8 cellular contexts compared by ENCODE assay signal in genomic region chr5:160312139-160312959, GRCh38. TPM values are rescaled to one million over a fixed set of nuclear protein-coding genes. Genes with fewer than 3 reads are reported as not detected.
DNase-seq lines count a peak whose midpoint lies in the region; ATAC-seq and TF ChIP-seq lines count a peak whose summit lies in the region.

CCNJL (minus strand) TSS chr5:160312564; CDS start chr5:160311923, 641 bp downstream.

- H3K27me3 ChIP-seq in CD8-positive, alpha-beta T cell (ENCODE audit: insufficient read depth, low read length), result peaks cover 5% of the 10 kb centered on the region
- H3K27me3 ChIP-seq in Loucy (ENCODE audit: insufficient read depth, low read length, poor library complexity, severe bottlenecking) (no peaks in the 10 kb centered on the region), upper lobe of right lung (no peaks in the 10 kb centered on the region)

- H2AFZ ChIP-seq in Loucy (ENCODE audit: low read length), result peak within 1 kb of the TSS; percentile 73

- H3K4me3 ChIP-seq in CD8-positive, alpha-beta T cell (ENCODE audit: low read depth, low read length), result no peak within 1 kb of the TSS
- H3K4me3 ChIP-seq in Loucy (ENCODE audit: low read length, poor library complexity, severe bottlenecking) (peak within 1 kb of the TSS; percentile 81), upper lobe of right lung (peak within 1 kb of the TSS; percentile 60)

- TF ChIP-seq CTCF in CD8-positive, alpha-beta T cell (IDR thresholded peaks at IDR 0.05), result no peak
- no peak for TF ChIP-seq CTCF in Loucy (conservative IDR thresholded peaks at IDR 0.05; ENCODE audit: low read length)
- no peak for TF ChIP-seq CTCF in upper lobe of right lung (IDR thresholded peaks at IDR 0.05)

- CTCF ChIA-PET in CD8-positive, alpha-beta T cell (lab: Charles Lee), result interaction anchor here (1.3 kb wide), 1 partner anchor 12 kb away, joined by 3 read pairs; no protein-coding TSS in a partner anchor

- no peak for DNase-seq in CD8-positive, alpha-beta T cell
- DNase-seq in SW480 (ENCODE audit: low spot score), result peak; percentile 91
- DNase-seq in erythroblast (lab: John Stamatoyannopoulos, UW), result peak; percentile 31 to 38
- peak; percentile 34 for DNase-seq in midbrain (lab: John Stamatoyannopoulos, UW)
- DNase-seq in upper lobe of right lung, result peak; percentile 90

- TF ChIP-seq POLR2A in erythroblast (IDR thresholded peaks at IDR 0.05; ENCODE audit: low read length), result no peak

- no peaks in the 10 kb centered on the region for H3K9me2 ChIP-seq in Loucy (replicated peaks; ENCODE audit: low read depth, low read length)

- no peaks in the 10 kb centered on the region for H3K9me3 Mint-ChIP-seq in CD8-positive, alpha-beta T cell

- POLR2A ChIA-PET in CD8-positive, alpha-beta T cell (lab: Charles Lee), result no interaction called here

- intact Hi-C loops in CD8-positive, alpha-beta T cell (cut with DNase I, micrococcal nuclease), result no loop called here
- intact Hi-C loops in upper lobe of right lung (cut with DNase I), result no loop called here

- peaks cover 52% of the 10 kb centered on the region for H3K79me2 ChIP-seq in Loucy (ENCODE audit: insufficient read depth, low read length)

- H3K27ac ChIP-seq in CD8-positive, alpha-beta T cell (ENCODE audit: low read depth, low read length), result no peak within 1 kb of the TSS
- H3K27ac ChIP-seq in upper lobe of right lung, result peak within 1 kb of the TSS; percentile 81

- ATAC-seq in CD8-positive, alpha-beta T cell, result no peak
- ATAC-seq in GM19397 (IDR thresholded peaks at IDR 0.05; ENCODE audit: unreplicated experiment) (peak; percentile 46), upper lobe of right lung (peak; percentile 90), HG03439 (IDR thresholded peaks at IDR 0.05; ENCODE audit: unreplicated experiment) (no peak)

- peaks cover 6% of the 10 kb centered on the region for H4K20me1 ChIP-seq in Loucy (ENCODE audit: insufficient read depth, low read length, poor library complexity, severe bottlenecking)

- no peak within 1 kb of the TSS for H3K27ac Mint-ChIP-seq in CD8-positive, alpha-beta T cell

- H3K36me3 ChIP-seq in CD8-positive, alpha-beta T cell (ENCODE audit: insufficient read depth, low read length), result no peaks in the 10 kb centered on the region
- H3K36me3 ChIP-seq in Loucy (ENCODE audit: insufficient read depth, low read length), result no peaks in the 10 kb centered on the region
- H3K36me3 ChIP-seq in upper lobe of right lung, result no peaks in the 10 kb centered on the region

- H3K9me3 ChIP-seq in CD8-positive, alpha-beta T cell (ENCODE audit: low read length), result no peaks in the 10 kb centered on the region
- H3K9me3 ChIP-seq in Loucy (ENCODE audit: insufficient read depth, low read depth, low read length) (no peaks in the 10 kb centered on the region), upper lobe of right lung (no peaks in the 10 kb centered on the region)

- no peaks in the 10 kb centered on the region for H3K36me3 Mint-ChIP-seq in CD8-positive, alpha-beta T cell

- peak within 1 kb of the TSS; percentile 70 for H3K9ac ChIP-seq in Loucy (ENCODE audit: low read depth, low read length, poor library complexity, severe bottlenecking)

- peaks cover 7% of the 10 kb centered on the region for H3K4me1 Mint-ChIP-seq in CD8-positive, alpha-beta T cell (ENCODE audit: low read depth)

- no peaks in the 10 kb centered on the region for H3K4me1 ChIP-seq in CD8-positive, alpha-beta T cell (ENCODE audit: insufficient read depth, low read length)
- peaks cover 31% of the 10 kb centered on the region for H3K4me1 ChIP-seq in Loucy (ENCODE audit: insufficient read depth, low read length, poor library complexity, severe bottlenecking)
- peaks cover 16% of the 10 kb centered on the region for H3K4me1 ChIP-seq in upper lobe of right lung

- peak within 1 kb of the TSS; percentile 89 for H3K4me2 ChIP-seq in Loucy (ENCODE audit: low read depth, low read length, poor library complexity, severe bottlenecking)

- H3K4me3 Mint-ChIP-seq in CD8-positive, alpha-beta T cell, result peak within 1 kb of the TSS; percentile 69

- H3K27me3 Mint-ChIP-seq in CD8-positive, alpha-beta T cell (ENCODE audit: low read depth), result peaks cover 55% of the 10 kb centered on the region

- H3F3A ChIP-seq in Loucy (ENCODE audit: low read depth), result no peaks in the 10 kb centered on the region; the same call in 1 of the 2 replicates

RNA-seq across cellular contexts. Expression of gene CCNJL, which starts in this region (rescaled TPM):
- total RNA-seq in CD8-positive, alpha-beta T cell, result not detected
- 16.6 TPM for total RNA-seq in upper lobe of right lung

Comparison
In these comparisons a context has a peak if more than half of its experiments do, and no peak if none do; other contexts are left out.
1. RNA of gene CCNJL (total RNA-seq): 16.6 TPM in upper lobe of right lung (single experiment); not detected in CD8-positive, alpha-beta T cell; every median in the first group is over 10 times any median in the second.
2. ATAC-seq: peak in GM19397 (single experiment) and upper lobe of right lung (single experiment); none in CD8-positive, alpha-beta T cell (single experiment) and HG03439 (single experiment).
3. DNase-seq: peak in SW480 (single experiment), erythroblast (2 of 2), midbrain (single experiment) and upper lobe of right lung (single experiment); none in CD8-positive, alpha-beta T cell (0 of 7).